ENCODE assay signal across 1 cellular context in genomic region chr3:179949869-179950268, GRCh38.
TF ChIP-seq lines count a peak whose summit lies in the region.

No MANE protein-coding gene starts in this region.

TF ChIP-seq in GM12878, 131 proteins besides CTCF, POLR2A, EP300 and RAD21 (continued from another document):
- TF ChIP-seq REST (IDR thresholded peaks at IDR 0.05; ENCODE audit: low read depth, low read length), result no peak
- no peak for TF ChIP-seq ZNF217 (IDR thresholded peaks at IDR 0.05)
- TF ChIP-seq MYC (IDR thresholded peaks at IDR 0.05; ENCODE audit: insufficient read depth, insufficient read length, insufficient replicate concordance, low read length, severe bottlenecking), result no peak
- no peak for TF ChIP-seq GABPA (IDR thresholded peaks at IDR 0.05; ENCODE audit: low read depth)
- no peak for TF ChIP-seq CBFB (IDR thresholded peaks at IDR 0.05; ENCODE audit: low read depth)
- no peak for TF ChIP-seq FOXK2 (IDR thresholded peaks at IDR 0.05)
- TF ChIP-seq ZNF384 (IDR thresholded peaks at IDR 0.05; ENCODE audit: borderline replicate concordance, low read depth, low read length), result no peak
- TF ChIP-seq TCF3 (IDR thresholded peaks at IDR 0.05; ENCODE audit: borderline replicate concordance, insufficient read depth, low read depth, low read length), result no peak
- TF ChIP-seq SMARCA5 (IDR thresholded peaks at IDR 0.05), result no peak
- no peak for TF ChIP-seq ATF2 (IDR thresholded peaks at IDR 0.05; ENCODE audit: low read length)
- TF ChIP-seq ZNF622 (IDR thresholded peaks at IDR 0.05), result no peak
